ENCODE assay signal across 1 cellular context in the genomic region with DNA sequence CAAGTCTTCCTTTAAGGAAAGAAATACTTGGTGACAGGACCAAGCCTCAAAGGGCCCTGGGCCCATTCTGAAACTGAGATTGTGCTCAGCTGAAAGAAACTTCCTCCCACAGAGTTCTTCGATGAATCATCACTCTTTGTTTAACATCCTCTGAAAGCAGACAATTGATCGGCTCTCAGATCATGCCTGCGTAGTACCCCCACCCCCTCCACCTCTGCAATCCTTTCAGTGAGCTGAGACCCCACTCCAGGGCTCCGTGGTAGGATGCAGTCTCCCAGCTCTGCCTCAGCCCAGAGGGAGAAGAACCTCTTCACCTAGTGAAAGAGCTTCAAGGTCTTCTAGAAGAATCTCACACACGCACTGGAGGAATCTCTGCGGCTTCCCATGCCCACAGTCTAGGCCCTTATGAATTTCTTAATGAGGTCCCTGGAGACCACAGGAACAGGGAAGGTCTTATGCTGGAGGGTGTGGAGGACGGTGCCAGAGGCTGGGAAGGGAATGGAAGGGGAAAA.
TF ChIP-seq lines count a peak whose summit lies in the region.

No MANE protein-coding gene starts in this region.

TF ChIP-seq in GM12878, 131 proteins besides CTCF, POLR2A, EP300 and RAD21 (continued from another document and continues in another):
- no peak for TF ChIP-seq ZNF24 (IDR thresholded peaks at IDR 0.05)
- TF ChIP-seq ZSCAN29 (IDR thresholded peaks at IDR 0.05), result no peak
- TF ChIP-seq FOXM1 (IDR thresholded peaks at IDR 0.05; ENCODE audit: low read depth, low read length), result no peak
- TF ChIP-seq, protein P1, sequence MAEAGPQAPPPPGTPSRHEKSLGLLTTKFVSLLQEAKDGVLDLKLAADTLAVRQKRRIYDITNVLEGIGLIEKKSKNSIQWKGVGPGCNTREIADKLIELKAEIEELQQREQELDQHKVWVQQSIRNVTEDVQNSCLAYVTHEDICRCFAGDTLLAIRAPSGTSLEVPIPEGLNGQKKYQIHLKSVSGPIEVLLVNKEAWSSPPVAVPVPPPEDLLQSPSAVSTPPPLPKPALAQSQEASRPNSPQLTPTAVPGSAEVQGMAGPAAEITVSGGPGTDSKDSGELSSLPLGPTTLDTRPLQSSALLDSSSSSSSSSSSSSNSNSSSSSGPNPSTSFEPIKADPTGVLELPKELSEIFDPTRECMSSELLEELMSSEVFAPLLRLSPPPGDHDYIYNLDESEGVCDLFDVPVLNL (IDR thresholded peaks at IDR 0.05; ENCODE audit: low read depth, low read length), result no peak
- no peak for TF ChIP-seq MYC (IDR thresholded peaks at IDR 0.05; ENCODE audit: insufficient read depth, insufficient read length, insufficient replicate concordance, low read length, severe bottlenecking)
- no peak for TF ChIP-seq ZNF592 (IDR thresholded peaks at IDR 0.05)
- TF ChIP-seq CBX5 (IDR thresholded peaks at IDR 0.05; ENCODE audit: low read depth), result no peak
- TF ChIP-seq, protein P2, sequence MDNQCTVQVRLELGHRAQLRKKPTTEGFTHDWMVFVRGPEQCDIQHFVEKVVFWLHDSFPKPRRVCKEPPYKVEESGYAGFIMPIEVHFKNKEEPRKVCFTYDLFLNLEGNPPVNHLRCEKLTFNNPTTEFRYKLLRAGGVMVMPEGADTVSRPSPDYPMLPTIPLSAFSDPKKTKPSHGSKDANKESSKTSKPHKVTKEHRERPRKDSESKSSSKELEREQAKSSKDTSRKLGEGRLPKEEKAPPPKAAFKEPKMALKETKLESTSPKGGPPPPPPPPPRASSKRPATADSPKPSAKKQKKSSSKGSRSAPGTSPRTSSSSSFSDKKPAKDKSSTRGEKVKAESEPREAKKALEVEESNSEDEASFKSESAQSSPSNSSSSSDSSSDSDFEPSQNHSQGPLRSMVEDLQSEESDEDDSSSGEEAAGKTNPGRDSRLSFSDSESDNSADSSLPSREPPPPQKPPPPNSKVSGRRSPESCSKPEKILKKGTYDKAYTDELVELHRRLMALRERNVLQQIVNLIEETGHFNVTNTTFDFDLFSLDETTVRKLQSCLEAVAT (IDR thresholded peaks at IDR 0.05), result peak; percentile 87
- TF ChIP-seq HCFC1 (IDR thresholded peaks at IDR 0.05; ENCODE audit: low read length), result no peak
- TF ChIP-seq HSF1 (IDR thresholded peaks at IDR 0.05; ENCODE audit: low read depth, low read length), result no peak
- no peak for TF ChIP-seq RCOR1 (conservative IDR thresholded peaks at IDR 0.05; ENCODE audit: low read depth, low read length)
- no peak for TF ChIP-seq SIN3A (IDR thresholded peaks at IDR 0.05; ENCODE audit: low read depth, low read length)
- TF ChIP-seq RAD51 (IDR thresholded peaks at IDR 0.05), result no peak
- TF ChIP-seq HDGF (IDR thresholded peaks at IDR 0.05), result no peak
- peak; percentile 46; the same call in 1 of the 2 replicates for TF ChIP-seq IRF4 (IDR thresholded peaks at IDR 0.05; ENCODE audit: low read depth, low read length)
- TF ChIP-seq, protein P3, sequence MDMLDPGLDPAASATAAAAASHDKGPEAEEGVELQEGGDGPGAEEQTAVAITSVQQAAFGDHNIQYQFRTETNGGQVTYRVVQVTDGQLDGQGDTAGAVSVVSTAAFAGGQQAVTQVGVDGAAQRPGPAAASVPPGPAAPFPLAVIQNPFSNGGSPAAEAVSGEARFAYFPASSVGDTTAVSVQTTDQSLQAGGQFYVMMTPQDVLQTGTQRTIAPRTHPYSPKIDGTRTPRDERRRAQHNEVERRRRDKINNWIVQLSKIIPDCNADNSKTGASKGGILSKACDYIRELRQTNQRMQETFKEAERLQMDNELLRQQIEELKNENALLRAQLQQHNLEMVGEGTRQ (IDR thresholded peaks at IDR 0.05; ENCODE audit: borderline replicate concordance, low read depth, low read length), result no peak
- no peak for TF ChIP-seq SMARCA5 (IDR thresholded peaks at IDR 0.05)
- TF ChIP-seq NR2C2 (IDR thresholded peaks at IDR 0.05; ENCODE audit: borderline replicate concordance, control insufficient read depth, insufficient read length, low read depth), result no peak
- TF ChIP-seq RUNX3 (IDR thresholded peaks at IDR 0.05; ENCODE audit: low read length), result no peak
- TF ChIP-seq, protein P4, sequence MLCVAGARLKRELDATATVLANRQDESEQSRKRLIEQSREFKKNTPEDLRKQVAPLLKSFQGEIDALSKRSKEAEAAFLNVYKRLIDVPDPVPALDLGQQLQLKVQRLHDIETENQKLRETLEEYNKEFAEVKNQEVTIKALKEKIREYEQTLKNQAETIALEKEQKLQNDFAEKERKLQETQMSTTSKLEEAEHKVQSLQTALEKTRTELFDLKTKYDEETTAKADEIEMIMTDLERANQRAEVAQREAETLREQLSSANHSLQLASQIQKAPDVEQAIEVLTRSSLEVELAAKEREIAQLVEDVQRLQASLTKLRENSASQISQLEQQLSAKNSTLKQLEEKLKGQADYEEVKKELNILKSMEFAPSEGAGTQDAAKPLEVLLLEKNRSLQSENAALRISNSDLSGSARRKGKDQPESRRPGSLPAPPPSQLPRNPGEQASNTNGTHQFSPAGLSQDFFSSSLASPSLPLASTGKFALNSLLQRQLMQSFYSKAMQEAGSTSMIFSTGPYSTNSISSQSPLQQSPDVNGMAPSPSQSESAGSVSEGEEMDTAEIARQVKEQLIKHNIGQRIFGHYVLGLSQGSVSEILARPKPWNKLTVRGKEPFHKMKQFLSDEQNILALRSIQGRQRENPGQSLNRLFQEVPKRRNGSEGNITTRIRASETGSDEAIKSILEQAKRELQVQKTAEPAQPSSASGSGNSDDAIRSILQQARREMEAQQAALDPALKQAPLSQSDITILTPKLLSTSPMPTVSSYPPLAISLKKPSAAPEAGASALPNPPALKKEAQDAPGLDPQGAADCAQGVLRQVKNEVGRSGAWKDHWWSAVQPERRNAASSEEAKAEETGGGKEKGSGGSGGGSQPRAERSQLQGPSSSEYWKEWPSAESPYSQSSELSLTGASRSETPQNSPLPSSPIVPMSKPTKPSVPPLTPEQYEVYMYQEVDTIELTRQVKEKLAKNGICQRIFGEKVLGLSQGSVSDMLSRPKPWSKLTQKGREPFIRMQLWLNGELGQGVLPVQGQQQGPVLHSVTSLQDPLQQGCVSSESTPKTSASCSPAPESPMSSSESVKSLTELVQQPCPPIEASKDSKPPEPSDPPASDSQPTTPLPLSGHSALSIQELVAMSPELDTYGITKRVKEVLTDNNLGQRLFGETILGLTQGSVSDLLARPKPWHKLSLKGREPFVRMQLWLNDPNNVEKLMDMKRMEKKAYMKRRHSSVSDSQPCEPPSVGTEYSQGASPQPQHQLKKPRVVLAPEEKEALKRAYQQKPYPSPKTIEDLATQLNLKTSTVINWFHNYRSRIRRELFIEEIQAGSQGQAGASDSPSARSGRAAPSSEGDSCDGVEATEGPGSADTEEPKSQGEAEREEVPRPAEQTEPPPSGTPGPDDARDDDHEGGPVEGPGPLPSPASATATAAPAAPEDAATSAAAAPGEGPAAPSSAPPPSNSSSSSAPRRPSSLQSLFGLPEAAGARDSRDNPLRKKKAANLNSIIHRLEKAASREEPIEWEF (IDR thresholded peaks at IDR 0.05; ENCODE audit: insufficient replicate concordance, low read depth, low read length), result peak; percentile 89
- no peak for TF ChIP-seq ZNF622 (IDR thresholded peaks at IDR 0.05)
- TF ChIP-seq ELK1 (IDR thresholded peaks at IDR 0.05; ENCODE audit: low read depth, low read length), result no peak
- TF ChIP-seq KAT2A (conservative IDR thresholded peaks at IDR 0.05; ENCODE audit: control insufficient read depth, low read depth, low read length), result no peak
- no peak for TF ChIP-seq HDAC6 (IDR thresholded peaks at IDR 0.05; ENCODE audit: unreplicated experiment)
- TF ChIP-seq SPI1 (IDR thresholded peaks at IDR 0.05; ENCODE audit: borderline replicate concordance, insufficient read depth, low read depth, low read length), result 0 out of 2 replicates have a peak, but pooled peaks have one; percentile 3
- TF ChIP-seq E2F8 (IDR thresholded peaks at IDR 0.05; ENCODE audit: low read depth, partially characterized antibody), result no peak
- TF ChIP-seq KDM1A (IDR thresholded peaks at IDR 0.05; ENCODE audit: borderline replicate concordance), result no peak
- no peak for TF ChIP-seq ZBED1 (IDR thresholded peaks at IDR 0.05; ENCODE audit: borderline replicate concordance)
- TF ChIP-seq, protein P5, sequence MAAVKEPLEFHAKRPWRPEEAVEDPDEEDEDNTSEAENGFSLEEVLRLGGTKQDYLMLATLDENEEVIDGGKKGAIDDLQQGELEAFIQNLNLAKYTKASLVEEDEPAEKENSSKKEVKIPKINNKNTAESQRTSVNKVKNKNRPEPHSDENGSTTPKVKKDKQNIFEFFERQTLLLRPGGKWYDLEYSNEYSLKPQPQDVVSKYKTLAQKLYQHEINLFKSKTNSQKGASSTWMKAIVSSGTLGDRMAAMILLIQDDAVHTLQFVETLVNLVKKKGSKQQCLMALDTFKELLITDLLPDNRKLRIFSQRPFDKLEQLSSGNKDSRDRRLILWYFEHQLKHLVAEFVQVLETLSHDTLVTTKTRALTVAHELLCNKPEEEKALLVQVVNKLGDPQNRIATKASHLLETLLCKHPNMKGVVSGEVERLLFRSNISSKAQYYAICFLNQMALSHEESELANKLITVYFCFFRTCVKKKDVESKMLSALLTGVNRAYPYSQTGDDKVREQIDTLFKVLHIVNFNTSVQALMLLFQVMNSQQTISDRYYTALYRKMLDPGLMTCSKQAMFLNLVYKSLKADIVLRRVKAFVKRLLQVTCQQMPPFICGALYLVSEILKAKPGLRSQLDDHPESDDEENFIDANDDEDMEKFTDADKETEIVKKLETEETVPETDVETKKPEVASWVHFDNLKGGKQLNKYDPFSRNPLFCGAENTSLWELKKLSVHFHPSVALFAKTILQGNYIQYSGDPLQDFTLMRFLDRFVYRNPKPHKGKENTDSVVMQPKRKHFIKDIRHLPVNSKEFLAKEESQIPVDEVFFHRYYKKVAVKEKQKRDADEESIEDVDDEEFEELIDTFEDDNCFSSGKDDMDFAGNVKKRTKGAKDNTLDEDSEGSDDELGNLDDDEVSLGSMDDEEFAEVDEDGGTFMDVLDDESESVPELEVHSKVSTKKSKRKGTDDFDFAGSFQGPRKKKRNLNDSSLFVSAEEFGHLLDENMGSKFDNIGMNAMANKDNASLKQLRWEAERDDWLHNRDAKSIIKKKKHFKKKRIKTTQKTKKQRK (IDR thresholded peaks at IDR 0.05; ENCODE audit: low read depth, low read length), result no peak
- peak; percentile 54; the same call in 1 of the 2 replicates for TF ChIP-seq PAX5 (IDR thresholded peaks at IDR 0.05; ENCODE audit: borderline replicate concordance, low read depth, low read length)
- no peak for TF ChIP-seq SUPT20H (IDR thresholded peaks at IDR 0.05; ENCODE audit: borderline replicate concordance, control insufficient read depth, low read depth, low read length)
